Comparison of ENCODE assay signal across 31 cellular contexts in genomic region chr4:188414441-188414840, GRCh38.
"Had no signal": no experiment of that assay in that cellular context is flagged by ENCODE, and none has a peak within 500 bp of the region (broad histone marks: within the 10 kb centered on the region; RNA-seq: fewer than 3 reads in every experiment).

No MANE protein-coding gene starts in this region.

- FAIRE-seq: colon had no signal

- DNase-seq: activated CD4-positive, alpha-beta memory T cell treated with anti-CD3 and anti-CD28 coated beads for 36 hours; activated CD4-positive, alpha-beta T cell treated with anti-CD3 and anti-CD28 coated beads for 36 hours; activated CD4-positive, alpha-beta T cell treated with anti-CD3 and anti-CD28 coated beads, Interleukin-2, amount 10 ng/mL, durations not matched to agents 24 days and 14 days; activated CD4-positive, CD25-positive, alpha-beta regulatory T cell; activated CD4-positive, CD25-positive, alpha-beta regulatory T cell treated with anti-CD3 and anti-CD28 coated beads, Interleukin-2, amount 50 U/mL, for 72 hours; activated CD8-positive, alpha-beta memory T cell treated with anti-CD3 and anti-CD28 coated beads, Interleukin-2, amount 10 ng/mL, durations not matched to agents 7 days and 5 days; activated CD8-positive, alpha-beta memory T cell treated with anti-CD3 and anti-CD28 coated beads, Interleukin-2, amount 50 U/mL, for 4 hours; activated CD8-positive, alpha-beta T cell treated with anti-CD3 and anti-CD28 coated beads, Interleukin-2, amount 10 ng/mL, durations not matched to agents 7 days and 5 days; activated effector memory CD4-positive, alpha-beta T cell treated with anti-CD3 and anti-CD28 coated beads, Interleukin-2, amount 50 U/mL, for 16 hours; activated naive CD4-positive, alpha-beta T cell treated with anti-CD3 and anti-CD28 coated beads for 36 hours; activated naive CD8-positive, alpha-beta T cell treated with anti-CD3 and anti-CD28 coated beads for 36 hours; activated naive CD8-positive, alpha-beta T cell treated with anti-CD3 and anti-CD28 coated beads, Interleukin-2, amount 50 U/mL, for 24 hours; activated T-cell treated with anti-CD3 and anti-CD28 coated beads, Interleukin-2, amount 50 U/mL, for 1 hour; activated T-cell treated with anti-CD3 and anti-CD28 coated beads, Interleukin-2, amount 50 U/mL, for 48 hours; adrenal gland; amygdala; aorta; body of pancreas; caudate nucleus; cortex of kidney; dermis blood vessel endothelial cell; effector CD4-positive, alpha-beta T cell; effector memory CD8-positive, alpha-beta T cell; esophagus squamous epithelium; foreskin melanocyte; heart right ventricle; T-helper 17 cell; T1000 had no signal

- H3K27ac ChIP-seq: adrenal gland, body of pancreas, epithelial cell of prostate, esophagus squamous epithelium, gastroesophageal sphincter, heart right ventricle had no signal

- H3K36me3 ChIP-seq: adrenal gland, esophagus squamous epithelium, gastroesophageal sphincter, heart right ventricle had no signal

- H3K27me3 ChIP-seq: adrenal gland, body of pancreas, esophagus squamous epithelium, gastroesophageal sphincter, heart right ventricle had no signal

- H3K4me3 ChIP-seq: adrenal gland, body of pancreas, esophagus squamous epithelium, gastroesophageal sphincter, heart right ventricle had no signal

- H3K9me3 ChIP-seq: adrenal gland, body of pancreas, gastroesophageal sphincter had no signal

- H3K4me1 ChIP-seq: adrenal gland, body of pancreas, esophagus squamous epithelium, gastroesophageal sphincter, heart right ventricle had no signal

- ATAC-seq: activated CD4-positive, alpha-beta T cell treated with anti-CD3 and anti-CD28 coated beads for 36 hours; activated CD8-positive, alpha-beta memory T cell treated with anti-CD3 and anti-CD28 coated beads, Interleukin-2, amount 10 ng/mL, durations not matched to agents 7 days and 5 days; activated CD8-positive, alpha-beta T cell treated with anti-CD3 and anti-CD28 coated beads, Interleukin-2, amount 10 ng/mL, durations not matched to agents 7 days and 5 days; activated naive CD8-positive, alpha-beta T cell treated with anti-CD3 and anti-CD28 coated beads, Interleukin-2, amount 50 U/mL, for 24 hours; body of pancreas; effector memory CD8-positive, alpha-beta T cell; gastroesophageal sphincter; heart right ventricle; T-helper 17 cell had no signal
